24 cellular contexts compared by ENCODE assay signal in genomic region chr6:31466466-31466865, GRCh38. TPM values are rescaled to one million over a fixed set of nuclear protein-coding genes. Genes with fewer than 3 reads are reported as not detected.
A peak's percentile ranks its signal among the peaks of the same experiment; 100 is the strongest.
DNase-seq lines count a peak whose midpoint lies in the region; ATAC-seq and TF ChIP-seq lines count a peak whose summit lies in the region.
"Had no signal": no experiment of that assay in that cellular context is flagged by ENCODE, and none has a peak within 500 bp of the region (broad histone marks: within the 10 kb centered on the region; RNA-seq: fewer than 3 reads in every experiment).

No MANE protein-coding gene starts in this region.

- no peaks in the 10 kb centered on the region for H4K20me1 ChIP-seq in osteoblast (ENCODE audit: insufficient read depth, low read length)

- BruUV-seq in MCF 10A (replicated peaks; lab: Mats Ljungman, UMichigan), result no TSS peak

- H3K27ac ChIP-seq in osteoblast (ENCODE audit: low read depth, low read length), result no peak overlapping the region
- no peak overlapping the region for H3K27ac ChIP-seq in prostate gland
- H3K27ac ChIP-seq: C4-2B, neural progenitor cell, vagina had no signal

- no peaks in the 10 kb centered on the region for H3K9me3 ChIP-seq in osteoblast (ENCODE audit: low read depth, low read length)
- no peaks in the 10 kb centered on the region for H3K9me3 ChIP-seq in prostate gland
- H3K9me3 ChIP-seq: HAP-1, MG63, vagina had no signal

- H3K27me3 ChIP-seq in osteoblast (ENCODE audit: insufficient read depth, low read length) (peaks cover 6% of the 10 kb centered on the region), prostate gland (replicated peaks; ENCODE audit: insufficient read depth) (no peaks in the 10 kb centered on the region)
- H3K27me3 ChIP-seq: MG63, vagina had no signal

- H3K79me2 ChIP-seq in osteoblast (ENCODE audit: insufficient read depth, low read length), result no peaks in the 10 kb centered on the region

- peak overlapping the region; percentile 31 for H3K27ac Mint-ChIP-seq in activated naive CD8-positive, alpha-beta T cell treated with anti-CD3 and anti-CD28 coated beads for 36 hours
- no peak overlapping the region for H3K27ac Mint-ChIP-seq in MCF 10A (ENCODE audit: low read depth, unreplicated experiment)
- H3K27ac Mint-ChIP-seq: neural progenitor cell, progenitor cell of endocrine pancreas had no signal

- intact Hi-C loops in MCF 10A (cut with micrococcal nuclease), result no loop called here
- intact Hi-C loops in prostate gland (cut with DNase I), result no loop called here

- H2AFZ ChIP-seq in osteoblast (ENCODE audit: low read length), result no peak overlapping the region
- H2AFZ ChIP-seq: neural progenitor cell had no signal

- no peak for ATAC-seq in GM18505 (IDR thresholded peaks at IDR 0.05; ENCODE audit: unreplicated experiment)
- ATAC-seq in activated CD4-positive, CD25-positive, alpha-beta regulatory T cell treated with anti-CD3 and anti-CD28 coated beads, Interleukin-2, amount 50 U/mL, for 24 hours, result no peak
- ATAC-seq: activated naive CD4-positive, alpha-beta T cell treated with anti-CD3 and anti-CD28 coated beads, Interleukin-2, amount 50 U/mL, for 72 hours; esophagus mucosa; left ventricle myocardium superior had no signal

- H3K4me3 ChIP-seq in osteoblast (ENCODE audit: insufficient read depth, low read length), result no peak overlapping the region
- no peak overlapping the region for H3K4me3 ChIP-seq in prostate gland
- H3K4me3 ChIP-seq: HAP-1, MG63, neural progenitor cell, vagina had no signal

- H3K4me3 Mint-ChIP-seq in activated naive CD8-positive, alpha-beta T cell treated with anti-CD3 and anti-CD28 coated beads for 36 hours, result no peak overlapping the region
- H3K4me3 Mint-ChIP-seq in MCF 10A (ENCODE audit: unreplicated experiment), result no peak overlapping the region

- peak; percentile 32 for DNase-seq in activated T-cell treated with anti-CD3 and anti-CD28 coated beads, Interleukin-2, amount 50 U/mL, for 1 hour
- DNase-seq in activated T-cell treated with anti-CD3 and anti-CD28 coated beads for 4 hours (no peak), osteoblast (ENCODE audit: insufficient read length, low spot score, missing footprints) (peak; percentile 39), MCF 10A (ENCODE audit: unreplicated experiment) (no peak), prostate gland (ENCODE audit: low spot score) (no peak)
- no peak for DNase-seq in activated naive CD8-positive, alpha-beta T cell treated with anti-CD3 and anti-CD28 coated beads for 36 hours
- DNase-seq: activated CD4-positive, CD25-positive, alpha-beta regulatory T cell; effector CD8-positive, alpha-beta T cell; hippocampal formation; left ventricle myocardium superior; MG63; midbrain; NCI-H1436; NCI-H510A; T1000 had no signal

- CTCF ChIA-PET in MCF 10A (lab: Yijun Ruan, JAX), result no interaction called here

- TF ChIP-seq CTCF in osteoblast (IDR thresholded peaks at IDR 0.05; ENCODE audit: extremely low read depth, low read depth, low read length) (no peak), MCF 10A (IDR thresholded peaks at IDR 0.05; ENCODE audit: unreplicated experiment) (no peak), prostate gland (IDR thresholded peaks at IDR 0.05) (no peak)

- no peaks in the 10 kb centered on the region for H3K9me3 Mint-ChIP-seq in activated naive CD8-positive, alpha-beta T cell treated with anti-CD3 and anti-CD28 coated beads for 36 hours
- no peaks in the 10 kb centered on the region for H3K9me3 Mint-ChIP-seq in MCF 10A (ENCODE audit: unreplicated experiment)
- H3K9me3 Mint-ChIP-seq: neural progenitor cell had no signal

- H3K36me3 ChIP-seq in osteoblast (ENCODE audit: insufficient read depth, low read length) (no peaks in the 10 kb centered on the region), prostate gland (no peaks in the 10 kb centered on the region)
- H3K36me3 ChIP-seq: HAP-1, MG63, neural progenitor cell, vagina had no signal

- peaks cover 48% of the 10 kb centered on the region for H3K36me3 Mint-ChIP-seq in activated naive CD8-positive, alpha-beta T cell treated with anti-CD3 and anti-CD28 coated beads for 36 hours
- no peaks in the 10 kb centered on the region for H3K36me3 Mint-ChIP-seq in MCF 10A (ENCODE audit: insufficient read depth, unreplicated experiment)
- H3K36me3 Mint-ChIP-seq: neural progenitor cell had no signal

- H3K4me1 Mint-ChIP-seq in activated naive CD8-positive, alpha-beta T cell treated with anti-CD3 and anti-CD28 coated beads for 36 hours, result peaks cover 81% of the 10 kb centered on the region
- H3K4me1 Mint-ChIP-seq in MCF 10A (ENCODE audit: insufficient read depth, unreplicated experiment), result peaks cover 13% of the 10 kb centered on the region

- TF ChIP-seq POLR2A in GM18505 (IDR thresholded peaks at IDR 0.05; ENCODE audit: borderline replicate concordance, extremely low read depth, insufficient read depth, insufficient read length) (peak; percentile 54), prostate gland (IDR thresholded peaks at IDR 0.05) (no peak)

- no peaks in the 10 kb centered on the region for H3K27me3 Mint-ChIP-seq in activated naive CD8-positive, alpha-beta T cell treated with anti-CD3 and anti-CD28 coated beads for 36 hours
- no peaks in the 10 kb centered on the region for H3K27me3 Mint-ChIP-seq in MCF 10A (ENCODE audit: insufficient read depth, unreplicated experiment)

- POLR2A ChIA-PET in MCF 10A (lab: Yijun Ruan, JAX), result no interaction called here

- 94% methylated on average over 4 of the region's 4 CpGs for WGBS in prostate gland

- no peak overlapping the region for H3K4me2 ChIP-seq in osteoblast (ENCODE audit: insufficient read depth, low read length)
- H3K4me2 ChIP-seq: neural progenitor cell had no signal

- H3K4me1 ChIP-seq in osteoblast (ENCODE audit: insufficient read depth, low read length), result peaks cover 13% of the 10 kb centered on the region
- H3K4me1 ChIP-seq in prostate gland (replicated peaks), result peaks cover 2% of the 10 kb centered on the region

RNA-seq across cellular contexts. Expression of gene MICB, which starts 31.5 kb away (rescaled TPM):
- total RNA-seq in activated naive CD8-positive, alpha-beta T cell treated with anti-CD3 and anti-CD28 coated beads for 36 hours, result 10 to 100 TPM; 17.7 to 18.5 TPM
- total RNA-seq in osteoblast (12.7 and 14.1 TPM in 2 replicates), MCF 10A (2022) (4.3 and 7.6 TPM in 2 replicates), prostate gland (1 to 10 TPM; 1.3 to 5.5 TPM)

Comparison
In these comparisons a context has a peak if more than half of its experiments do, and no peak if none do; other contexts are left out.
1. DNase-seq: peak in activated T-cell treated with anti-CD3 and anti-CD28 coated beads, Interleukin-2, amount 50 U/mL, for 1 hour (single experiment) and osteoblast (single experiment); none in activated T-cell treated with anti-CD3 and anti-CD28 coated beads for 4 hours (single experiment), activated naive CD8-positive, alpha-beta T cell treated with anti-CD3 and anti-CD28 coated beads for 36 hours (single experiment), MCF 10A (single experiment) and prostate gland (single experiment).